ENCODE assay signal across 19 cellular contexts in the genomic region with DNA sequence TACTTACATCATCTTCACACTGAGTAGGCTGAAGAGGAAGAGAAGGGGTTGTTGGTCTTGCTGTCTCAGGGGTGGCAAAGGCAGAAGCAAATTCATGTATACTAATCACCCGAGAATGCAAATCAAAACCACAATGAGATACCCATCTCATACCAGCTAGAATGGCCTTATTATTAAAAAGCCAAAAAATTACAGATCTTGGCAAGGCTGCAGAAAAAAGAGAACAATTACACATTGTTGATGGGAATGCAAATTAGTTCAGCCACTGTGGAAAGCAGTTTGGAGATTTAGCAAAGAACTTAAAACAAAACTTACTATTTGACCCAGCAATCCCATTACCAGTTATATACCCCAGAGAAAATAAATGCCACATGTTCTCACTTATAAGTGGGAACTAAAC.
DNase-seq lines count a peak whose midpoint lies in the region; ATAC-seq and TF ChIP-seq lines count a peak whose summit lies in the region.
"Had no signal": no experiment of that assay in that cellular context is flagged by ENCODE, and none has a peak within 500 bp of the region (broad histone marks: within the 10 kb centered on the region; RNA-seq: fewer than 3 reads in every experiment).

No MANE protein-coding gene starts in this region.

- DNase-seq in AG09319 (ENCODE audit: extremely low read depth, low read depth) (peak; percentile 11), LHCN-M2 (ENCODE audit: low read depth) (peak; percentile 74), mammary epithelial cell (peak; percentile 85), kidney tubule cell (ENCODE audit: low spot score) (peak; percentile 47), upper lobe of left lung (no peak), GM19240 (ENCODE audit: insufficient read length, low spot score) (no peak), NCI-H510A (lab: John Stamatoyannopoulos, UW) (no peak)
- no peak for DNase-seq in stimulated activated effector memory CD8-positive, alpha-beta T cell treated with anti-CD3 and anti-CD28 coated beads, Interleukin-12 subunit alpha, Interleukin-12 subunit beta, amount 100 ng/mL, for 72 hours (ENCODE audit: low spot score in 2 of 2)
- DNase-seq: activated CD4-positive, CD25-positive, alpha-beta regulatory T cell treated with anti-CD3 and anti-CD28 coated beads, Interleukin-2, amount 50 U/mL, for 72 hours; activated naive CD8-positive, alpha-beta T cell treated with anti-CD3 and anti-CD28 coated beads, Interleukin-2, amount 10 ng/mL, durations not matched to agents 7 days and 5 days; cortex of kidney; esophagus squamous epithelium; mesendoderm; MG63; NCI-H2081; NCI-H82; stimulated activated naive CD4-positive, alpha-beta T cell had no signal

- peaks cover 6% of the 10 kb centered on the region for H3K9me3 ChIP-seq in mammary epithelial cell (replicated peaks; ENCODE audit: insufficient read depth, low read length)
- no peaks in the 10 kb centered on the region for H3K9me3 ChIP-seq in upper lobe of left lung
- H3K9me3 ChIP-seq: esophagus squamous epithelium, MG63 had no signal

- no peak for TF ChIP-seq CTCF in AG09319 (IDR thresholded peaks at IDR 0.05; ENCODE audit: low read depth, low read length)
- no peak for TF ChIP-seq CTCF in mammary epithelial cell (conservative IDR thresholded peaks at IDR 0.05 in 1 of 2, IDR thresholded peaks at IDR 0.05 in 1 of 2; ENCODE audit: extremely low read depth in 1 of 2, insufficient read depth in 1 of 2, low read depth in 1 of 2, low read length in 2 of 2)
- no peak for TF ChIP-seq CTCF in upper lobe of left lung (IDR thresholded peaks at IDR 0.05)

- no peak for ATAC-seq in upper lobe of left lung (ENCODE audit: low FRiP score in 2 of 2)
- no peak for ATAC-seq in stimulated activated effector memory CD8-positive, alpha-beta T cell treated with anti-CD3 and anti-CD28 coated beads, Interleukin-12 subunit alpha, Interleukin-12 subunit beta, amount 100 ng/mL, for 72 hours

- intact Hi-C loops in mammary epithelial cell (cut with micrococcal nuclease) = no loop called here

- no peaks in the 10 kb centered on the region for H3K9me3 Mint-ChIP-seq in stimulated activated effector memory CD8-positive, alpha-beta T cell treated with anti-CD3 and anti-CD28 coated beads, Interleukin-12 subunit alpha, Interleukin-12 subunit beta, amount 100 ng/mL, for 72 hours
- H3K9me3 Mint-ChIP-seq: activated naive CD8-positive, alpha-beta T cell treated with anti-CD3 and anti-CD28 coated beads, Interleukin-2, amount 10 ng/mL, durations not matched to agents 7 days and 5 days had no signal

- no peak overlapping the region for H3K27ac Mint-ChIP-seq in stimulated activated effector memory CD8-positive, alpha-beta T cell treated with anti-CD3 and anti-CD28 coated beads, Interleukin-12 subunit alpha, Interleukin-12 subunit beta, amount 100 ng/mL, for 72 hours
- H3K27ac Mint-ChIP-seq: activated naive CD8-positive, alpha-beta T cell treated with anti-CD3 and anti-CD28 coated beads, Interleukin-2, amount 10 ng/mL, durations not matched to agents 7 days and 5 days had no signal

- BruUV-seq in mammary epithelial cell (replicated peaks; lab: Mats Ljungman, UMichigan) = no TSS peak

- H3K4me1 ChIP-seq in mammary epithelial cell (ENCODE audit: insufficient read depth, low read length) = peaks cover 19% of the 10 kb centered on the region
- H3K4me1 ChIP-seq in upper lobe of left lung = no peaks in the 10 kb centered on the region

- TF ChIP-seq POLR2A in upper lobe of left lung (IDR thresholded peaks at IDR 0.05) = no peak

- no peaks in the 10 kb centered on the region for H4K20me1 ChIP-seq in mammary epithelial cell (ENCODE audit: insufficient read depth, low read length)

- no peak overlapping the region for H3K9ac ChIP-seq in mammary epithelial cell (ENCODE audit: insufficient read depth, low read length)

- in situ Hi-C loops in mammary epithelial cell (cut with MboI; ENCODE audit: low sequenced_read_pairs in 2 of 2) = no loop called here

- dilution Hi-C loops in mammary epithelial cell (cut with HindIII; ENCODE audit: low sequenced_read_pairs) = no loop called here

- H3K36me3 ChIP-seq in mammary epithelial cell (ENCODE audit: insufficient read depth, low read length) (no peaks in the 10 kb centered on the region), upper lobe of left lung (no peaks in the 10 kb centered on the region)
- H3K36me3 ChIP-seq: esophagus squamous epithelium, MG63 had no signal

- no peak overlapping the region for H3K4me3 Mint-ChIP-seq in stimulated activated effector memory CD8-positive, alpha-beta T cell treated with anti-CD3 and anti-CD28 coated beads, Interleukin-12 subunit alpha, Interleukin-12 subunit beta, amount 100 ng/mL, for 72 hours
- H3K4me3 Mint-ChIP-seq: activated naive CD8-positive, alpha-beta T cell treated with anti-CD3 and anti-CD28 coated beads, Interleukin-2, amount 10 ng/mL, durations not matched to agents 7 days and 5 days had no signal

- no peaks in the 10 kb centered on the region for H3K79me2 ChIP-seq in mammary epithelial cell (ENCODE audit: insufficient read depth, low read length)

- no peaks in the 10 kb centered on the region for H3K36me3 Mint-ChIP-seq in stimulated activated effector memory CD8-positive, alpha-beta T cell treated with anti-CD3 and anti-CD28 coated beads, Interleukin-12 subunit alpha, Interleukin-12 subunit beta, amount 100 ng/mL, for 72 hours
- H3K36me3 Mint-ChIP-seq: activated naive CD8-positive, alpha-beta T cell treated with anti-CD3 and anti-CD28 coated beads, Interleukin-2, amount 10 ng/mL, durations not matched to agents 7 days and 5 days had no signal

- H3K27ac ChIP-seq in mammary epithelial cell (ENCODE audit: insufficient read depth, low read depth, low read length) (no peak overlapping the region), upper lobe of left lung (no peak overlapping the region)
- H3K27ac ChIP-seq: esophagus squamous epithelium, RWPE1 had no signal

- H3K4me3 ChIP-seq in mammary epithelial cell (replicated peaks in 1 of 3; ENCODE audit: insufficient read depth in 1 of 3, low read depth in 2 of 3, low read length in 3 of 3) (no peak overlapping the region), upper lobe of left lung (no peak overlapping the region)
- H3K4me3 ChIP-seq: esophagus squamous epithelium, MG63, skin epidermis had no signal

- no peak for TF ChIP-seq EP300 in upper lobe of left lung (IDR thresholded peaks at IDR 0.05)

- CTCF ChIA-PET in mammary epithelial cell (lab: Charles Lee; ENCODE audit: low non-redundant PET) = interaction anchor here (0.6 kb wide), 1 partner anchor 52 kb away, joined by 3 read pairs; no protein-coding TSS in a partner anchor

- no peaks in the 10 kb centered on the region for H3K4me1 Mint-ChIP-seq in stimulated activated effector memory CD8-positive, alpha-beta T cell treated with anti-CD3 and anti-CD28 coated beads, Interleukin-12 subunit alpha, Interleukin-12 subunit beta, amount 100 ng/mL, for 72 hours
- H3K4me1 Mint-ChIP-seq: activated naive CD8-positive, alpha-beta T cell treated with anti-CD3 and anti-CD28 coated beads, Interleukin-2, amount 10 ng/mL, durations not matched to agents 7 days and 5 days had no signal

- peak overlapping the region; percentile 54 for H3K4me2 ChIP-seq in mammary epithelial cell (ENCODE audit: insufficient read depth, low read depth, low read length)

- no peaks in the 10 kb centered on the region for H3K27me3 ChIP-seq in mammary epithelial cell (ENCODE audit: insufficient read depth, low read length)
- H3K27me3 ChIP-seq in upper lobe of left lung = no peaks in the 10 kb centered on the region
- H3K27me3 ChIP-seq: esophagus squamous epithelium, MG63 had no signal

- H2AFZ ChIP-seq in mammary epithelial cell (ENCODE audit: low read depth, low read length) = peak overlapping the region; percentile 48

- 0% methylated on average over 1 of the region's 1 CpG for WGBS in mammary epithelial cell (ENCODE audit: low coverage, missing lambda C conversion rate)
- 82 to 90% methylated on average over 1 of the region's 1 CpG for WGBS in upper lobe of left lung, 2 donors

Comparison
In these comparisons a context has a peak if more than half of its experiments do, and no peak if none do; other contexts are left out.
1. DNase-seq: peak in AG09319 (single experiment), LHCN-M2 (single experiment), mammary epithelial cell (single experiment) and kidney tubule cell (single experiment); none in upper lobe of left lung (0 of 2), stimulated activated effector memory CD8-positive, alpha-beta T cell treated with anti-CD3 and anti-CD28 coated beads, Interleukin-12 subunit alpha, Interleukin-12 subunit beta, amount 100 ng/mL, for 72 hours (0 of 2), GM19240 (single experiment) and NCI-H510A (single experiment).